1 cellular context compared by ENCODE assay signal in genomic region chr6:70551566-70551965, GRCh38.
TF ChIP-seq lines count a peak whose summit lies in the region.

No MANE protein-coding gene starts in this region.

TF ChIP-seq in A549, 52 proteins besides CTCF, POLR2A, EP300 and RAD21:
- TF ChIP-seq, protein P1, sequence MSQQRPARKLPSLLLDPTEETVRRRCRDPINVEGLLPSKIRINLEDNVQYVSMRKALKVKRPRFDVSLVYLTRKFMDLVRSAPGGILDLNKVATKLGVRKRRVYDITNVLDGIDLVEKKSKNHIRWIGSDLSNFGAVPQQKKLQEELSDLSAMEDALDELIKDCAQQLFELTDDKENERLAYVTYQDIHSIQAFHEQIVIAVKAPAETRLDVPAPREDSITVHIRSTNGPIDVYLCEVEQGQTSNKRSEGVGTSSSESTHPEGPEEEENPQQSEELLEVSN (IDR thresholded peaks at IDR 0.05; ENCODE audit: borderline replicate concordance, low read depth), result no peak
- TF ChIP-seq EHMT2 (IDR thresholded peaks at IDR 0.05; ENCODE audit: low read depth), result no peak
- TF ChIP-seq MAZ (IDR thresholded peaks at IDR 0.05; ENCODE audit: borderline replicate concordance, low read depth, low read length), result no peak
